12 cellular contexts compared by ENCODE assay signal in the genomic region with DNA sequence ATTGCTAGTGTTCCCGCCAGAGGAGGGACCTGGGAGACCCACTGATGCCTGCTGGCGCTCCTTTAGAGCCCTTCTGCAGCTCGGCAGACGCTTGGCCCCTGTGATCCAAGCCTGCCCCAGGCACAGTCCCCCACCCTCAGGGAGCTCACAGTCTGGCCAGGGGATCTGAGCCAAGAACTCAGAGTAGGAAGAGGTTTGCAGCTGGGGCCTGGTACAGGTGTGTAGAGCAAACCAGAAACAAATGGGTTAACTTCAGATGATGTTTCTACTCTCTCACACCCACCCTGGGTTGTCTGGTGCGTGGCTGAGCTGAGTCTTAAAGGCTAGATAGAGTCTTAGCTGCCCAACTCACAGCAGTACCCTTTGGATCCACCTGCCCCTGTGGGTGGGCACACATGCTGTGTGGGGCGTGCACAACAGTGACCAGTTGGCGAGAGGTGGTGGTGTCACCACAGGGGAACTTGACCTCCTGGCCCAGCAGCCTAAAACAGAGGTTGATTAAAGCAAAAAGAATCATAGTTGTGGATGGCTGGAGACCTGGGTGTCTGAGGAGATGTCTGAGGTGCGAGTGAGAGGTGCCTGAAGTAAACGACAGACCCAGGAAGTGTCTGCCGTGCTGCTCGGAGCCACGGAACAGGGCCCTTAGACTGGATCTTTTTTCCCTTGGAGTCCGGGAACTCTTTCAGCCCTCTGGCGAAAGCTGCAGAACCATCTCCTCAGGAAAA. TPM values are rescaled to one million over a fixed set of nuclear protein-coding genes. Genes with fewer than 3 reads are reported as not detected.
DNase-seq lines count a peak whose midpoint lies in the region; ATAC-seq, FAIRE-seq and TF ChIP-seq lines count a peak whose summit lies in the region.
"Had no signal": no experiment of that assay in that cellular context is flagged by ENCODE, and none has a peak within 500 bp of the region (broad histone marks: within the 10 kb centered on the region; RNA-seq: fewer than 3 reads in every experiment).

No MANE protein-coding gene starts in this region.

- H3K4ac ChIP-seq in H1 (replicated peaks; ENCODE audit: insufficient read length, low read depth, low read length), result no peak overlapping the region

- no peak overlapping the region for H3K56ac ChIP-seq in H1 (replicated peaks; ENCODE audit: insufficient read length, low read depth, low read length)

- H2BK20ac ChIP-seq in H1 (ENCODE audit: low read length), result no peak overlapping the region

- peak; percentile 9 for FAIRE-seq in HTR-8/SVneo (lab: Jason Lieb, UNC)
- no peak for FAIRE-seq in H1 (lab: Jason Lieb, UNC)
- FAIRE-seq: endometrium had no signal

- no peaks in the 10 kb centered on the region for H4K20me1 ChIP-seq in BLaER1 treated with 17β-estradiol and CSF1 and Interleukin-3, amounts not matched to agents 10 nM and 100 nM
- H4K20me1 ChIP-seq in H1 (replicated peaks in 1 of 2; ENCODE audit: control insufficient read depth in 1 of 2, insufficient read depth in 2 of 2, low read length in 2 of 2), result no peaks in the 10 kb centered on the region

- H2BK5ac ChIP-seq in H1 (ENCODE audit: low read depth, low read length), result no peak overlapping the region

- no peak overlapping the region; the same call in 1 of the 2 replicates for H4K8ac ChIP-seq in H1 (ENCODE audit: extremely low read depth, insufficient read depth, low read length)

- no peaks in the 10 kb centered on the region for H3K27me3 ChIP-seq in BLaER1 treated with 17β-estradiol and CSF1 and Interleukin-3, amounts not matched to agents 10 nM and 100 nM
- H3K27me3 ChIP-seq in H1 (replicated peaks in 1 of 4; ENCODE audit: control insufficient read depth in 3 of 4, extremely low read depth in 1 of 4, insufficient read depth in 3 of 4, low read length in 3 of 4) (no peaks in the 10 kb centered on the region), parathyroid adenoma (ENCODE audit: control insufficient read depth, insufficient read depth, low read length) (no peaks in the 10 kb centered on the region)

- peak overlapping the region; percentile 53 to 99 (median 98) for H3K27ac ChIP-seq in BLaER1 treated with 17β-estradiol and CSF1 and Interleukin-3, amounts not matched to agents 10 nM and 100 nM
- H3K27ac ChIP-seq in H1 (ENCODE audit: low read depth, low read length) (no peak overlapping the region), parathyroid adenoma (peak overlapping the region; percentile 48)

- H3K14ac ChIP-seq in H1 (ENCODE audit: insufficient read length), result no peak overlapping the region

- no peak for TF ChIP-seq POLR2A in H1 (IDR thresholded peaks at IDR 0.05; ENCODE audit: control extremely low read depth in 1 of 2, low read depth in 2 of 2, low read length in 2 of 2)

- POLR2A ChIA-PET in H1 (lab: Charles Lee; ENCODE audit: partially characterized antibody), result interaction anchor here (1.1 kb wide), 1 partner anchor 11 kb away, joined by 3 read pairs; no protein-coding TSS in a partner anchor

- H3K9me3 ChIP-seq in BLaER1 treated with 17β-estradiol and CSF1 and Interleukin-3, amounts not matched to agents 10 nM and 100 nM (replicated peaks in 1 of 11), result no peaks in the 10 kb centered on the region
- no peaks in the 10 kb centered on the region for H3K9me3 ChIP-seq in H1 (ENCODE audit: insufficient read depth in 2 of 2, low read depth in 1 of 2, low read length in 1 of 2)
- no peaks in the 10 kb centered on the region for H3K9me3 ChIP-seq in parathyroid adenoma (ENCODE audit: control insufficient read depth, low read length)

- H2AFZ ChIP-seq in H1 (ENCODE audit: low read length), result peak overlapping the region; percentile 73
- no peak overlapping the region for H2AFZ ChIP-seq in parathyroid adenoma

- H3K4me2 ChIP-seq in BLaER1 treated with 17β-estradiol and CSF1 and Interleukin-3, amounts not matched to agents 10 nM and 100 nM, result peak overlapping the region; percentile 28 to 94 (median 80)
- H3K4me2 ChIP-seq in H1 (ENCODE audit: insufficient read depth in 1 of 2, low read depth in 2 of 2, low read length in 2 of 2), result no peak overlapping the region
- no peak overlapping the region for H3K4me2 ChIP-seq in parathyroid adenoma (ENCODE audit: low read length)

- H3K79me2 ChIP-seq in H1 (ENCODE audit: control insufficient read depth in 1 of 2, insufficient read depth in 2 of 2, low read length in 2 of 2) (no peaks in the 10 kb centered on the region), parathyroid adenoma (no peaks in the 10 kb centered on the region)

- H4K5ac ChIP-seq in H1 (ENCODE audit: insufficient read length, low read depth, low read length), result no peak overlapping the region

- no peak overlapping the region for H2BK120ac ChIP-seq in H1 (replicated peaks; ENCODE audit: low read depth, low read length)

- no peak overlapping the region for H2AK5ac ChIP-seq in H1 (ENCODE audit: low read depth, low read length)

- H3K79me1 ChIP-seq in H1 (ENCODE audit: low read depth, low read length), result no peaks in the 10 kb centered on the region

- TF ChIP-seq RAD21 in H1 (IDR thresholded peaks at IDR 0.05 in 1 of 2, conservative IDR thresholded peaks at IDR 0.05 in 1 of 2; ENCODE audit: low read depth in 2 of 2, low read length in 2 of 2), result no peak

- H3K9ac ChIP-seq in BLaER1 treated with 17β-estradiol and CSF1 and Interleukin-3, amounts not matched to agents 10 nM and 100 nM, result peak overlapping the region in 9 of 11 experiments; percentile 44 to 93 (median 68); a peak in 16 of 22 replicates
- no peak overlapping the region for H3K9ac ChIP-seq in H1 (replicated peaks in 1 of 4; ENCODE audit: extremely low read depth in 1 of 4, low read depth in 3 of 4, low read length in 3 of 4)
- H3K9ac ChIP-seq in parathyroid adenoma, result no peak overlapping the region

- 88% methylated on average over 14 of the region's 14 CpGs; no CpG with 5 or more reads in 1 of the 2 experiments for WGBS in H1 (ENCODE audit: extremely low coverage in 1 of 2, insufficient coverage in 1 of 2, insufficient read length in 1 of 2, insufficient replicate concordance in 2 of 2, low coverage in 1 of 2, low lambda C conversion rate in 2 of 2, missing lambda C conversion rate in 1 of 2), 2 experiments

- ATAC-seq in HG03520 (IDR thresholded peaks at IDR 0.05; ENCODE audit: unreplicated experiment), result no peak

- no peak overlapping the region for H2BK12ac ChIP-seq in H1 (ENCODE audit: low read depth, low read length)

- H3K4me3 ChIP-seq in BLaER1 treated with 17β-estradiol and CSF1 and Interleukin-3, amounts not matched to agents 10 nM and 100 nM, result 0 out of 20 replicates have a peak overlapping the region, but pooled peaks of 1 of the 10 experiments have one; percentile 59
- no peak overlapping the region for H3K4me3 ChIP-seq in H1 (ENCODE audit: extremely low read depth in 1 of 4, insufficient read depth in 2 of 4, low read depth in 3 of 4, low read length in 4 of 4)
- no peak overlapping the region for H3K4me3 ChIP-seq in parathyroid adenoma (ENCODE audit: low read depth, low read length)

- H3K23ac ChIP-seq in H1 (ENCODE audit: insufficient read length), result no peak overlapping the region

- no peaks in the 10 kb centered on the region for H3K23me2 ChIP-seq in H1 (ENCODE audit: low read depth, low read length)

- H4K91ac ChIP-seq in H1 (replicated peaks; ENCODE audit: insufficient read length, low read length), result no peak overlapping the region

- DNase-seq in HTR-8/SVneo (ENCODE audit: insufficient read length, low spot score) (no peak), H1 (ENCODE audit: low read depth in 1 of 2, low spot score in 2 of 2) (no peak), DMS53 treated with DMSO at 0.1 percent for 48 hours (lab: John Stamatoyannopoulos, UW; ENCODE audit: unreplicated experiment) (no peak), NCI-H748 (lab: John Stamatoyannopoulos, UW; ENCODE audit: unreplicated experiment) (no peak), GDM1 (lab: John Stamatoyannopoulos, UW) (no peak)
- DNase-seq: NCI-H2081, RPMI8226 had no signal

- TF ChIP-seq EP300 in H1 (IDR thresholded peaks at IDR 0.05; ENCODE audit: borderline replicate concordance in 1 of 2, low read depth in 2 of 2, low read length in 2 of 2), result no peak

- H3K18ac ChIP-seq in H1 (ENCODE audit: extremely low read depth, low read length), result no peak overlapping the region

- TF ChIP-seq CTCF in H1 (IDR thresholded peaks at IDR 0.05; ENCODE audit: control extremely low read depth in 1 of 3, insufficient read depth in 1 of 3, low read depth in 1 of 3, low read length in 3 of 3) (no peak), parathyroid adenoma (IDR thresholded peaks at IDR 0.05) (no peak)

- CTCF ChIA-PET in H1 (lab: Charles Lee; ENCODE audit: partially characterized antibody), result interaction anchor here (0.6 to 2.0 kb wide), 6 partner anchors 8 to 268 kb away, joined by 3 to 7 read pairs (median 4); a partner anchor contains a TSS

- no peaks in the 10 kb centered on the region for H3K36me3 ChIP-seq in BLaER1 treated with 17β-estradiol and CSF1 and Interleukin-3, amounts not matched to agents 10 nM and 100 nM
- H3K36me3 ChIP-seq in H1 (ENCODE audit: control insufficient read depth in 2 of 4, insufficient read depth in 4 of 4, low read length in 3 of 4) (no peaks in the 10 kb centered on the region), parathyroid adenoma (ENCODE audit: control insufficient read depth, insufficient read depth, low read length) (no peaks in the 10 kb centered on the region)

- peaks cover 22 to 95% (median 83%) of the 10 kb centered on the region in 10 experiments for H3K4me1 ChIP-seq in BLaER1 treated with 17β-estradiol and CSF1 and Interleukin-3, amounts not matched to agents 10 nM and 100 nM
- H3K4me1 ChIP-seq in H1 (replicated peaks in 1 of 4; ENCODE audit: control insufficient read depth in 3 of 4, insufficient read depth in 4 of 4, low read length in 3 of 4), result peaks cover 0 to 5% (median 2%) of the 10 kb centered on the region in 4 experiments; a peak in 4 of 7 replicates
- H3K4me1 ChIP-seq in parathyroid adenoma, result peaks cover 3% of the 10 kb centered on the region

- H2BK15ac ChIP-seq in H1 (ENCODE audit: low read length), result no peak overlapping the region

TF ChIP-seq in H1, 55 proteins besides CTCF, POLR2A, EP300 and RAD21 (continues in another document):
- no peak for TF ChIP-seq SP1 (IDR thresholded peaks at IDR 0.05; ENCODE audit: low read depth, low read length)
- TF ChIP-seq NRF1 (IDR thresholded peaks at IDR 0.05; ENCODE audit: low read depth, low read length), result no peak
- TF ChIP-seq GABPA (IDR thresholded peaks at IDR 0.05; ENCODE audit: borderline replicate concordance, insufficient read depth, low read length), result no peak
- TF ChIP-seq JUN (IDR thresholded peaks at IDR 0.05; ENCODE audit: low read depth, low read length), result no peak
- no peak for TF ChIP-seq CTBP2 (IDR thresholded peaks at IDR 0.05; ENCODE audit: borderline replicate concordance, insufficient read depth, insufficient read length, low read length)

RNA-seq across cellular contexts. Expression of a gene that starts 31.2 kb away (rescaled TPM):
- total RNA-seq in H1 (2021; fragmentation: NEBNext Ultra II Directional; extraction: Animal tissue kit (Norgen Biotek cat#: 25700)), result not detected in 2 replicates
- polyA plus RNA-seq in H1 (2011; rRNA removed), result 0.06 TPM in 1 of 2 replicates, not detected in the other
- 0.10 TPM for polyA plus RNA-seq in H1 (2011; cell fraction: cytosol; rRNA removed)
- not detected for polyA plus RNA-seq in H1 (2011; cell fraction: nucleus; rRNA removed)
- polyA plus RNA-seq in H1 (2012, experiment 1 of 2), result 0.18 TPM in 1 of 4 replicates, not detected in the others
- polyA plus RNA-seq in H1 (2012, experiment 2 of 2), result not detected
- polyA plus RNA-seq in H1 (2013, experiment 1 of 2), result not detected
- polyA plus RNA-seq in H1 (2013, experiment 2 of 2), result 0.04 TPM
- not detected in 2 replicates for polyA minus RNA-seq in H1 (2011; rRNA and poly(A)+ RNA removed)
- polyA minus RNA-seq in H1 (2011; cell fraction: cytosol; rRNA and poly(A)+ RNA removed), result not detected
- not detected for polyA minus RNA-seq in H1 (2011; cell fraction: nucleus; rRNA and poly(A)+ RNA removed)
- total RNA-seq: HT-29 had no signal

Comparison
In these comparisons a context has a peak if more than half of its experiments do, and no peak if none do; other contexts are left out.
1. H3K4me2 ChIP-seq: peak in BLaER1 treated with 17β-estradiol and CSF1 and Interleukin-3, amounts not matched to agents 10 nM and 100 nM (11 of 11); none in H1 (0 of 2) and parathyroid adenoma (single experiment).
2. H3K9ac ChIP-seq: peak in BLaER1 treated with 17β-estradiol and CSF1 and Interleukin-3, amounts not matched to agents 10 nM and 100 nM (9 of 11); none in H1 (0 of 4) and parathyroid adenoma (single experiment).